10 cellular contexts compared by ENCODE assay signal in the genomic region with DNA sequence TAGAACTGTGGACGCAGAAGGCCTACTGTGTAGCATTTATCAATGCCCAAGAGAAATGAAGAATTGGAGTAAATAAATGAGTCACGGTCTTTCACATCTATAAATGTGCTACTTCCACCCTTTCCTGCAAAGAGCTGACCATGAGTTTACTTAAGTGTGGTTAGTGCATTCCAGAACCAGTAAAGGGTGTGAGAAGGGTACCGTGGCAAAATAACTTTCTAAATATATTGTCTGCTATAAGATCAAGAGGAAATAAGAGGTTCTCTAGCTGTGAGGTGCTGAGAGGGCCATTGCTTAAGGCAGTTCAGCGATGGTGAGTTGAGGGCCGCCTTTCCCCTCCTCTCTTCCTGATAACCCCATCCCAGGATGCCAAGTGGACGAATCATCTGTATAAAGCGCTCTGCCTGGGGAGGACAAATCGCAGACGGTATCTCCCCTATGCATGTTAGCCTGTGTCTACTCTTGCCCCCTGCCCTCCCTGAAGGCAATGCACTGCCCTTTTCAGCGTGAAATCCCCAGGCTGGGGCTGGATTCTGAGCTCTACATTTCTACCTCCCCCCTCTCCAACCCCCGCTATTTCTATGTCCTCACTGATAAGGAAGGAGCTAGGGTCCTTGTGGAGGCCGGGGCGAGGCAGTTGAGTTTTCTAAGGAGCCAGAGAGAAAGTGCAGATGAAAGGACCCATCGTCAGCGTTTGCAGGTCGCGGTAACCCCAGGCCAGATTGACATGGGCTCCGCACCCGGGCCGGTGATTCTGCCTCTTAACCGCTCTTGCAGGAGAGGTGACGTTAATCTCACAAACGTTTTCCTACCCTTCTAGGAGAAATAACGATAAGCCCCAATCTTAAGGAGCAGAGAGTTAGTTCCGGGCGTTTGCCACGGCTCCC. TPM values are rescaled to one million over a fixed set of nuclear protein-coding genes. Genes with fewer than 3 reads are reported as not detected.
DNase-seq lines count a peak whose midpoint lies in the region; ATAC-seq and TF ChIP-seq lines count a peak whose summit lies in the region.
"Had no signal": no experiment of that assay in that cellular context is flagged by ENCODE, and none has a peak within 500 bp of the region (broad histone marks: within the 10 kb centered on the region; RNA-seq: fewer than 3 reads in every experiment).

No MANE protein-coding gene starts in this region.

- H3K4me3 ChIP-seq in coronary artery (peak overlapping the region; percentile 80), muscle layer of duodenum (ENCODE audit: low read depth in 1 of 2, low read length in 2 of 2) (peak overlapping the region; percentile 34 to 85), uterus (peak overlapping the region; percentile 42 to 46)

- TF ChIP-seq CTCF in coronary artery (IDR thresholded peaks at IDR 0.05) (no peak), uterus (IDR thresholded peaks at IDR 0.05) (no peak)

- H3K27ac ChIP-seq in coronary artery (no peak overlapping the region), muscle layer of duodenum (ENCODE audit: low read length) (no peak overlapping the region), uterus (no peak overlapping the region)

- DNase-seq in Right ventricle myocardium superior = peak; percentile 33
- no peak for DNase-seq in left cardiac atrium
- no peak for DNase-seq in coronary artery (ENCODE audit: low spot score)
- DNase-seq in uterus = no peak
- no peak for DNase-seq in T1000 (lab: John Stamatoyannopoulos, UW)
- DNase-seq in NCI-H1694 (lab: John Stamatoyannopoulos, UW) = no peak
- DNase-seq: NCI-H1436 treated with DMSO at 0.1 percent for 48 hours had no signal

- no peak for TF ChIP-seq POLR2A in uterus (IDR thresholded peaks at IDR 0.05)

- H3K36me3 ChIP-seq in muscle layer of duodenum (ENCODE audit: control insufficient read depth in 1 of 2, insufficient read depth in 2 of 2, low read length in 2 of 2) (no peaks in the 10 kb centered on the region), uterus (no peaks in the 10 kb centered on the region)

- intact Hi-C loops in Right ventricle myocardium superior (cut with DNase I) = no loop called here
- intact Hi-C loops in left cardiac atrium (cut with DNase I) = no loop called here
- intact Hi-C loops in uterus (cut with DNase I; ENCODE audit: low total_unique reads) = no loop called here

- ATAC-seq in Right ventricle myocardium superior (ENCODE audit: poor library complexity) (no peak), left cardiac atrium (no peak), HG03457 (IDR thresholded peaks at IDR 0.05; ENCODE audit: unreplicated experiment) (no peak)

- H3K27me3 ChIP-seq in muscle layer of duodenum (ENCODE audit: low read depth, low read length) = no peaks in the 10 kb centered on the region
- H3K27me3 ChIP-seq in uterus = no peaks in the 10 kb centered on the region

- H3K9me3 ChIP-seq in muscle layer of duodenum (ENCODE audit: control insufficient read depth in 1 of 2, low read length in 2 of 2) (no peaks in the 10 kb centered on the region), uterus (no peaks in the 10 kb centered on the region)

- peaks cover 0 to 20% of the 10 kb centered on the region in 2 donors for H3K4me1 ChIP-seq in muscle layer of duodenum (ENCODE audit: control insufficient read depth in 1 of 2, insufficient read depth in 2 of 2, low read length in 2 of 2)
- peaks cover 0 to 4% of the 10 kb centered on the region in 2 donors for H3K4me1 ChIP-seq in uterus

RNA-seq across cellular contexts. Expression of gene NCAM2, which starts 1.5 kb away (rescaled TPM):
- total RNA-seq in Right ventricle myocardium superior = 4.3 TPM
- 1 to 10 TPM; 4.8 to 6.5 TPM for total RNA-seq in left cardiac atrium
- total RNA-seq in uterus = 100 to 1,000 TPM in 1 of 4 donors, 10 to 100 TPM in 1, 1 to 10 TPM in 2; 1.2 to 214 (median 26.1) TPM
- total RNA-seq: T-helper 1 cell treated with Interleukin-12 subunit alpha and Interleukin-12 subunit beta and Interleukin-4 antibody, amounts not matched to agents 30 ng/mL and 1 ng/mL, for 36 hours had no signal
